ENCODE assay signal across 8 cellular contexts in genomic region chr2:174750923-174751441, GRCh38. TPM values are rescaled to one million over a fixed set of nuclear protein-coding genes. Genes with fewer than 3 reads are reported as not detected.
DNase-seq lines count a peak whose midpoint lies in the region; ATAC-seq lines count a peak whose summit lies in the region.

No MANE protein-coding gene starts in this region.

- H3K36me3 Mint-ChIP-seq in T-cell, result no peaks in the 10 kb centered on the region
- H3K36me3 Mint-ChIP-seq in natural killer cell treated with Interleukin-12 subunit alpha and Interleukin-12 subunit beta and Interleukin-15 and Interleukin-18, amount 100 ng/mL, for 72 hours, result no peaks in the 10 kb centered on the region

- intact Hi-C loops in left cardiac atrium (cut with DNase I), result no loop called here

- peaks cover 0 to under 1% of the 10 kb centered on the region in 2 donors for H3K27me3 Mint-ChIP-seq in T-cell
- peaks cover 0 to 3% of the 10 kb centered on the region in 2 donors for H3K27me3 Mint-ChIP-seq in natural killer cell treated with Interleukin-12 subunit alpha and Interleukin-12 subunit beta and Interleukin-15 and Interleukin-18, amount 100 ng/mL, for 72 hours

- H3K27ac Mint-ChIP-seq in T-cell, result peak overlapping the region; percentile 62 to 69
- H3K27ac Mint-ChIP-seq in natural killer cell treated with Interleukin-12 subunit alpha and Interleukin-12 subunit beta and Interleukin-15 and Interleukin-18, amount 100 ng/mL, for 72 hours, result peak overlapping the region; percentile 71 to 85

- peaks cover 39 to 44% (median 40%) of the 10 kb centered on the region in 3 donors for H3K4me1 Mint-ChIP-seq in T-cell
- H3K4me1 Mint-ChIP-seq in natural killer cell treated with Interleukin-12 subunit alpha and Interleukin-12 subunit beta and Interleukin-15 and Interleukin-18, amount 100 ng/mL, for 72 hours (ENCODE audit: low read depth in 2 of 2), result peaks cover 29 to 40% of the 10 kb centered on the region in 2 donors

- ATAC-seq in GM18873 (IDR thresholded peaks at IDR 0.05; ENCODE audit: low FRiP score, unreplicated experiment) (peak; percentile 39), HG02840 (IDR thresholded peaks at IDR 0.05; ENCODE audit: low FRiP score, unreplicated experiment) (peak; percentile 55), T-cell (replicated peaks in 1 of 4) (peak in 3 of 4 experiments; percentile 44 to 67 (median 54)), left cardiac atrium (no peak)
- peak; percentile 66 to 75 for ATAC-seq in natural killer cell treated with Interleukin-12 subunit alpha and Interleukin-12 subunit beta and Interleukin-15 and Interleukin-18, amount 100 ng/mL, for 72 hours

- DNase-seq in T-cell (peak in 33 of 34 experiments; percentile 11 to 67 (median 39)), left cardiac atrium (no peak), NCI-H82 treated with DMSO at 0.1 percent for 48 hours (lab: John Stamatoyannopoulos, UW; ENCODE audit: unreplicated experiment) (no peak), DMS79 treated with DMSO at 0.1 percent for 48 hours (lab: John Stamatoyannopoulos, UW) (no peak), foreskin melanocyte (no peak)
- no peak for DNase-seq in natural killer cell treated with Interleukin-12 subunit alpha and Interleukin-12 subunit beta and Interleukin-15 and Interleukin-18, amount 100 ng/mL, for 72 hours (ENCODE audit: low spot score)

- no peaks in the 10 kb centered on the region for H3K9me3 Mint-ChIP-seq in T-cell
- H3K9me3 Mint-ChIP-seq in natural killer cell treated with Interleukin-12 subunit alpha and Interleukin-12 subunit beta and Interleukin-15 and Interleukin-18, amount 100 ng/mL, for 72 hours, result no peaks in the 10 kb centered on the region

- POLR2A ChIA-PET in T-cell (lab: Charles Lee), result interaction anchor here in 1 of 2 donors (0.7 kb wide), 1 partner anchor 28 kb away, joined by 3 read pairs; no protein-coding TSS in a partner anchor

- CTCF ChIA-PET in T-cell (lab: Charles Lee), result interaction anchor here (0.6 to 2.3 kb wide), 7 partner anchors 11 to 358 kb away, joined by 3 to 10 read pairs (median 3); no protein-coding TSS in a partner anchor

- H3K4me3 Mint-ChIP-seq in T-cell, result peak overlapping the region in 2 of 3 donors; percentile 4 to 37
- H3K4me3 Mint-ChIP-seq in natural killer cell treated with Interleukin-12 subunit alpha and Interleukin-12 subunit beta and Interleukin-15 and Interleukin-18, amount 100 ng/mL, for 72 hours, result peak overlapping the region; percentile 87

RNA-seq across cellular contexts. Expression of gene CHRNA1, which starts 13.3 kb away (rescaled TPM):
- under 1 TPM in 1 of 5 donors, not detected in 4; 0.23 TPM for total RNA-seq in T-cell
- total RNA-seq in natural killer cell treated with Interleukin-12 subunit alpha and Interleukin-12 subunit beta and Interleukin-15 and Interleukin-18, amount 100 ng/mL, for 72 hours, result not detected
- total RNA-seq in left cardiac atrium, result under 1 TPM in 1 of 2 donors, not detected in 1; 0.16 TPM

Comparison
In these comparisons a context has a peak if more than half of its experiments do, and no peak if none do; other contexts are left out.
1. ATAC-seq: peak in GM18873 (single experiment), HG02840 (single experiment), T-cell (3 of 4) and natural killer cell treated with Interleukin-12 subunit alpha and Interleukin-12 subunit beta and Interleukin-15 and Interleukin-18, amount 100 ng/mL, for 72 hours (2 of 2); none in left cardiac atrium (0 of 2).
2. DNase-seq: peak in T-cell (33 of 34); none in natural killer cell treated with Interleukin-12 subunit alpha and Interleukin-12 subunit beta and Interleukin-15 and Interleukin-18, amount 100 ng/mL, for 72 hours (single experiment), left cardiac atrium (single experiment), NCI-H82 treated with DMSO at 0.1 percent for 48 hours (single experiment), DMS79 treated with DMSO at 0.1 percent for 48 hours (single experiment) and foreskin melanocyte (single experiment).